Comparison of ENCODE assay signal across 8 cellular contexts in the genomic region with DNA sequence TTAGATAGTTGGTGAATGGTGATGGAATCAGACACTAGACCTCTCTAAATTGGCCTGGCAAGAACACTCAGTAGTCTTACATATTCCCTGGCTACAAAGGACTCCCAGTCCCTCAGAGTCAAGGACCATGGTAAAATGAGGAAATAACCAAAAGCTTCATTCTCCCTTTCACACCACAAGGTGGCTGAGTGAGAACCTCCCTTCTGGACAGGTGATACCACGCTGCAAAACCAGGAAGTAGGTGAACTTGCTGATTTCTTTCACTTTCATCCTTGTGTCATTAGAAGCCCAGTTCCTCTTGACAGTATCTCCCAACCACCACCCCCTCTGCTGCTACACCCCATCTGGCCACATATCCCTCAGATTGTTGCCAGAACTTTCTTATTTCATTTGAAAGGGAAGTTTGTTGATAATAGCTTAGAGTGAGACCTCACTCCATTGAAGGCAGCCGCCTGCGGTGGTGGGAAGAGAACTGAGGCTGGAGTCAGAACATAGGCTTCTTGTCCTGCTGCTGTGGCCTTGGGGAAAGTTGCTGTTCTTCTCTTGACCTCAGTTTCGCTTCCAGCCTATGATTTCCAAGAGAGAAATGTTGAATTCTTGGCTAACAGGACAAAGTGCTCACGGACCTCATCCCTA.
DNase-seq lines count a peak whose midpoint lies in the region; ATAC-seq, FAIRE-seq and TF ChIP-seq lines count a peak whose summit lies in the region.
"Had no signal": no experiment of that assay in that cellular context is flagged by ENCODE, and none has a peak within 500 bp of the region (broad histone marks: within the 10 kb centered on the region; RNA-seq: fewer than 3 reads in every experiment).

No MANE protein-coding gene starts in this region.

- peak overlapping the region; percentile 49 for H3K4me2 ChIP-seq in GM12878 (ENCODE audit: control insufficient read depth, insufficient read depth)

- peak overlapping the region; percentile 81 for H2AFZ ChIP-seq in GM12878 (ENCODE audit: control insufficient read depth, low read depth, low read length)

- no peak overlapping the region for H3K4me3 Mint-ChIP-seq in glutamatergic neuron (ENCODE audit: unreplicated experiment)

- H3K36me3 Mint-ChIP-seq in glutamatergic neuron (ENCODE audit: unreplicated experiment): peaks cover 5% of the 10 kb centered on the region

- peaks cover 1% of the 10 kb centered on the region; the same call in 1 of the 3 replicates for H3K9me3 ChIP-seq in GM12878 (replicated peaks; ENCODE audit: control insufficient read depth, insufficient read depth, low read length)
- no peaks in the 10 kb centered on the region for H3K9me3 ChIP-seq in esophagus muscularis mucosa
- H3K9me3 ChIP-seq: SJSA1 had no signal

- H3K27me3 ChIP-seq in GM12878 (replicated peaks in 1 of 2; ENCODE audit: control insufficient read depth in 2 of 2, insufficient read depth in 2 of 2, low read length in 1 of 2): no peaks in the 10 kb centered on the region
- H3K27me3 ChIP-seq in esophagus muscularis mucosa: peaks cover 0 to 19% (median 0%) of the 10 kb centered on the region in 4 donors
- H3K27me3 ChIP-seq: SJSA1 had no signal

- BruUV-seq in GM12878 (replicated peaks; lab: Mats Ljungman, UMichigan): no TSS peak

- 62% methylated on average over 5 of the region's 5 CpGs for WGBS in GM12878 (ENCODE audit: insufficient coverage, insufficient replicate concordance, low lambda C conversion rate, missing lambda C conversion rate)
- WGBS in esophagus muscularis mucosa: 51% methylated on average over 5 of the region's 5 CpGs

- intact Hi-C loops in GM12878 (cut with micrococcal nuclease; ENCODE audit: unreplicated experiment): loop anchor here (10.0 kb wide), 1 partner anchor 410 kb away; no protein-coding TSS in a partner anchor
- intact Hi-C loops in esophagus muscularis mucosa (cut with DNase I): no loop called here

- H3K9ac ChIP-seq in GM12878 (ENCODE audit: control insufficient read depth, insufficient read depth, low read length): no peak overlapping the region

- H3K27me3 Mint-ChIP-seq in glutamatergic neuron (ENCODE audit: unreplicated experiment): peaks cover 5% of the 10 kb centered on the region

- peaks cover 26% of the 10 kb centered on the region for H3K4me1 Mint-ChIP-seq in glutamatergic neuron (ENCODE audit: low read depth, unreplicated experiment)

- TF ChIP-seq EP300 in GM12878 (IDR thresholded peaks at IDR 0.05; ENCODE audit: borderline replicate concordance in 1 of 2, control insufficient read depth in 1 of 2, low read depth in 2 of 2, low read length in 2 of 2): peak in 1 of 2 experiments; percentile 29; a peak in 1 of 4 replicates
- TF ChIP-seq EP300 in esophagus muscularis mucosa (IDR thresholded peaks at IDR 0.05): no peak

- peak; percentile 84 for DNase-seq in GM12878 (ENCODE audit: low read depth, low spot score)
- DNase-seq in glutamatergic neuron: no peak
- no peak for DNase-seq in frontal cortex (ENCODE audit: low spot score in 2 of 2)
- DNase-seq in esophagus muscularis mucosa (ENCODE audit: extremely low spot score): no peak

- TF ChIP-seq POLR2A in GM12878 (IDR thresholded peaks at IDR 0.05; ENCODE audit: low read depth, low read length) (no peak), esophagus muscularis mucosa (IDR thresholded peaks at IDR 0.05; ENCODE audit: low read depth) (no peak)

- H3K9me3 Mint-ChIP-seq in glutamatergic neuron (ENCODE audit: unreplicated experiment): peaks cover 10% of the 10 kb centered on the region

- H3K36me3 ChIP-seq in GM12878 (ENCODE audit: control insufficient read depth in 2 of 2, insufficient read depth in 2 of 2, low read length in 1 of 2): no peaks in the 10 kb centered on the region
- no peaks in the 10 kb centered on the region for H3K36me3 ChIP-seq in esophagus muscularis mucosa
- H3K36me3 ChIP-seq: SJSA1 had no signal

- POLR2A ChIA-PET in GM12878 (lab: Charles Lee): no interaction called here

- H3K79me2 ChIP-seq in GM12878 (ENCODE audit: control insufficient read depth, insufficient read depth, low read length): no peaks in the 10 kb centered on the region

- SMC1A ChIA-PET in GM12878 (lab: Charles Lee; ENCODE audit: uncharacterized antibody, unreplicated experiment): interaction anchor here (1.3 to 1.9 kb wide), 2 partner anchors 16 to 182 kb away, joined by 3 to 5 read pairs; no protein-coding TSS in a partner anchor

- in situ Hi-C loops in GM12878 (cut with MboI): no loop called here

- H3K4me3 ChIP-seq in GM12878 (no peak overlapping the region), esophagus muscularis mucosa (no peak overlapping the region)
- H3K4me3 ChIP-seq: SJSA1 had no signal

- peak overlapping the region; percentile 69 for H3K27ac ChIP-seq in GM12878 (ENCODE audit: control insufficient read depth, insufficient read depth)
- no peak overlapping the region for H3K27ac ChIP-seq in esophagus muscularis mucosa (replicated peaks in 1 of 4)
- H3K27ac ChIP-seq: SJSA1 had no signal

- H3K4me1 ChIP-seq in GM12878 (ENCODE audit: control insufficient read depth, insufficient read depth, low read length): peaks cover 46% of the 10 kb centered on the region
- H3K4me1 ChIP-seq in esophagus muscularis mucosa: no peaks in the 10 kb centered on the region
- H3K4me1 ChIP-seq: SJSA1 had no signal

- ATAC-seq in GM18502 (IDR thresholded peaks at IDR 0.05; ENCODE audit: poor library complexity, unreplicated experiment): peak; percentile 77
- peak; percentile 77 for ATAC-seq in GM21381 (IDR thresholded peaks at IDR 0.05; ENCODE audit: unreplicated experiment)
- peak; percentile 63 for ATAC-seq in HG03520 (IDR thresholded peaks at IDR 0.05; ENCODE audit: unreplicated experiment)
- ATAC-seq in GM12878: peak; percentile 88

- peak; percentile 48 for TF ChIP-seq RAD21 in GM12878 (IDR thresholded peaks at IDR 0.05; ENCODE audit: insufficient read depth, low read depth, low read length)

- H4K20me1 ChIP-seq in GM12878 (ENCODE audit: control insufficient read depth, insufficient read depth): no peaks in the 10 kb centered on the region

- TF ChIP-seq CTCF in GM12878 (IDR thresholded peaks at IDR 0.05 in 2 of 3, conservative IDR thresholded peaks at IDR 0.05 in 1 of 3; ENCODE audit: control insufficient read depth in 2 of 3, extremely low read depth in 1 of 3, insufficient read depth in 1 of 3, low read depth in 3 of 3, low read length in 3 of 3) (peak; percentile 30 to 48 (median 36); a peak in 5 of 6 replicates), glutamatergic neuron (IDR thresholded peaks at IDR 0.05; ENCODE audit: partially characterized antibody, unreplicated experiment) (no peak), esophagus muscularis mucosa (IDR thresholded peaks at IDR 0.05) (no peak)

- CTCF ChIA-PET in GM12878 (lab: Yijun Ruan, JAX): interaction anchor here (0.8 to 1.6 kb wide), 4 partner anchors 8 to 183 kb away, joined by 3 to 5 read pairs (median 4); no protein-coding TSS in a partner anchor

- RAD21 ChIA-PET in GM12878 (lab: Charles Lee; ENCODE audit: unreplicated experiment): no interaction called here

- H3K27ac Mint-ChIP-seq in glutamatergic neuron (ENCODE audit: unreplicated experiment): no peak overlapping the region

- peak; percentile 94 for FAIRE-seq in GM12878 (lab: Jason Lieb, UNC)
- no peak for FAIRE-seq in frontal cortex (lab: Jason Lieb, UNC)

TF ChIP-seq in GM12878, 131 proteins besides CTCF, POLR2A, EP300 and RAD21 (continues in another document):
- TF ChIP-seq TCF12 (IDR thresholded peaks at IDR 0.05; ENCODE audit: low read depth, low read length): 0 out of 2 replicates have a peak, but pooled peaks have one; percentile 49
- 0 out of 4 replicates have a peak, but pooled peaks of 1 of the 2 experiments have one; percentile 23 for TF ChIP-seq BHLHE40 (IDR thresholded peaks at IDR 0.05; ENCODE audit: borderline replicate concordance in 1 of 2, low read depth in 2 of 2, low read length in 1 of 2)
- TF ChIP-seq CBFB (IDR thresholded peaks at IDR 0.05; ENCODE audit: low read depth): no peak
- TF ChIP-seq ATF2 (IDR thresholded peaks at IDR 0.05; ENCODE audit: low read length): 0 out of 2 replicates have a peak, but pooled peaks have one; percentile 24
- TF ChIP-seq IRF4 (IDR thresholded peaks at IDR 0.05; ENCODE audit: low read depth, low read length): peak; percentile 78
- TF ChIP-seq SMC3 (IDR thresholded peaks at IDR 0.05; ENCODE audit: borderline replicate concordance, low read length): peak; percentile 49; the same call in 1 of the 2 replicates
- TF ChIP-seq, protein P1, sequence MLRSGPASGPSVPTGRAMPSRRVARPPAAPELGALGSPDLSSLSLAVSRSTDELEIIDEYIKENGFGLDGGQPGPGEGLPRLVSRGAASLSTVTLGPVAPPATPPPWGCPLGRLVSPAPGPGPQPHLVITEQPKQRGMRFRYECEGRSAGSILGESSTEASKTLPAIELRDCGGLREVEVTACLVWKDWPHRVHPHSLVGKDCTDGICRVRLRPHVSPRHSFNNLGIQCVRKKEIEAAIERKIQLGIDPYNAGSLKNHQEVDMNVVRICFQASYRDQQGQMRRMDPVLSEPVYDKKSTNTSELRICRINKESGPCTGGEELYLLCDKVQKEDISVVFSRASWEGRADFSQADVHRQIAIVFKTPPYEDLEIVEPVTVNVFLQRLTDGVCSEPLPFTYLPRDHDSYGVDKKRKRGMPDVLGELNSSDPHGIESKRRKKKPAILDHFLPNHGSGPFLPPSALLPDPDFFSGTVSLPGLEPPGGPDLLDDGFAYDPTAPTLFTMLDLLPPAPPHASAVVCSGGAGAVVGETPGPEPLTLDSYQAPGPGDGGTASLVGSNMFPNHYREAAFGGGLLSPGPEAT (IDR thresholded peaks at IDR 0.05; ENCODE audit: low read depth): peak; percentile 23; the same call in 1 of the 2 replicates
- no peak for TF ChIP-seq NBN (IDR thresholded peaks at IDR 0.05)
- 0 out of 2 replicates have a peak, but pooled peaks have one; percentile 27 for TF ChIP-seq CREB1 (IDR thresholded peaks at IDR 0.05; ENCODE audit: low read depth)
- TF ChIP-seq IKZF2 (IDR thresholded peaks at IDR 0.05): peak; percentile 31 to 67; a peak in 3 of 4 replicates
- no peak for TF ChIP-seq ZNF274 (IDR thresholded peaks at IDR 0.05; ENCODE audit: insufficient read depth, insufficient read length)
- peak; percentile 93 for TF ChIP-seq SPI1 (IDR thresholded peaks at IDR 0.05; ENCODE audit: borderline replicate concordance, insufficient read depth, low read depth, low read length)
- 0 out of 2 replicates have a peak, but pooled peaks have one; percentile 30 for TF ChIP-seq HDGF (IDR thresholded peaks at IDR 0.05)

Comparison
In these comparisons a context has a peak if more than half of its experiments do, and no peak if none do; other contexts are left out.
1. CTCF ChIP-seq: peak in GM12878 (3 of 3); none in glutamatergic neuron (single experiment) and esophagus muscularis mucosa (0 of 3).
2. Peak in every context shown above with its lines, with median percentiles within 50 percentile points of each other: ATAC-seq.